27 cellular contexts compared by ENCODE assay signal in genomic region chr22:38783095-38783710, GRCh38. TPM values are rescaled to one million over a fixed set of nuclear protein-coding genes. Genes with fewer than 3 reads are reported as not detected.
A peak's percentile ranks its signal among the peaks of the same experiment; 100 is the strongest.
DNase-seq lines count a peak whose midpoint lies in the region; ATAC-seq and TF ChIP-seq lines count a peak whose summit lies in the region.
"Had no signal": no experiment of that assay in that cellular context is flagged by ENCODE, and none has a peak within 500 bp of the region (broad histone marks: within the 10 kb centered on the region; RNA-seq: fewer than 3 reads in every experiment).

No MANE protein-coding gene starts in this region.

- peaks cover 17 to 28% of the 10 kb centered on the region in 2 donors for H3K36me3 Mint-ChIP-seq in CD4-positive, alpha-beta memory T cell
- H3K36me3 Mint-ChIP-seq in CD4-positive, alpha-beta T cell (ENCODE audit: low read depth) = peaks cover 23% of the 10 kb centered on the region
- H3K36me3 Mint-ChIP-seq in activated T-cell treated with anti-CD3 and anti-CD28 coated beads, Interleukin-2, amount 50 U/mL, for 4 hours (ENCODE audit: insufficient read depth) = peaks cover 12% of the 10 kb centered on the region
- H3K36me3 Mint-ChIP-seq: activated naive CD4-positive, alpha-beta T cell treated with anti-CD3 and anti-CD28 coated beads, Interleukin-2, amount 50 U/mL, for 72 hours had no signal

- H2AFZ ChIP-seq in osteoblast (ENCODE audit: low read length) = peak overlapping the region; percentile 90
- H2AFZ ChIP-seq: GM23338, parathyroid adenoma had no signal

- H3K9me3 Mint-ChIP-seq in CD4-positive, alpha-beta memory T cell = no peaks in the 10 kb centered on the region
- no peaks in the 10 kb centered on the region for H3K9me3 Mint-ChIP-seq in CD4-positive, alpha-beta T cell
- H3K9me3 Mint-ChIP-seq in activated T-cell treated with anti-CD3 and anti-CD28 coated beads, Interleukin-2, amount 50 U/mL, for 4 hours = no peaks in the 10 kb centered on the region
- H3K9me3 Mint-ChIP-seq: activated CD8-positive, alpha-beta T cell treated with anti-CD3 and anti-CD28 coated beads for 36 hours; activated naive CD4-positive, alpha-beta T cell treated with anti-CD3 and anti-CD28 coated beads, Interleukin-2, amount 50 U/mL, for 72 hours; dendritic cell treated with granulocyte-macrophage colony-stimulating factor and Interleukin-4, amounts not matched to agents 40 ng/mL and 50 ng/mL, for 4 days; GM23338; T-cell had no signal

- no peak overlapping the region for H3K4me3 ChIP-seq in CD4-positive, alpha-beta memory T cell (ENCODE audit: low read length in 2 of 2)
- H3K4me3 ChIP-seq in SK-N-MC (no peak overlapping the region; the same call in 1 of the 2 replicates), right cardiac atrium (ENCODE audit: low read length) (no peak overlapping the region), osteoblast (ENCODE audit: insufficient read depth, low read length) (no peak overlapping the region)
- H3K4me3 ChIP-seq: body of pancreas, GM23338, stomach, upper lobe of left lung had no signal

- no peaks in the 10 kb centered on the region for H3K27me3 ChIP-seq in CD4-positive, alpha-beta memory T cell (ENCODE audit: insufficient read depth, low read length)
- no peaks in the 10 kb centered on the region for H3K27me3 ChIP-seq in right cardiac atrium (ENCODE audit: control insufficient read depth, insufficient read depth)
- H3K27me3 ChIP-seq in osteoblast (ENCODE audit: insufficient read depth, low read length) = no peaks in the 10 kb centered on the region
- H3K27me3 ChIP-seq in CD4-positive, alpha-beta T cell (ENCODE audit: control insufficient read depth, insufficient read depth, low read length) = no peaks in the 10 kb centered on the region
- H3K27me3 ChIP-seq: body of pancreas, stomach, upper lobe of left lung had no signal

- peak overlapping the region; percentile 67 for H3K4me2 ChIP-seq in osteoblast (ENCODE audit: insufficient read depth, low read length)
- H3K4me2 ChIP-seq: GM23338 had no signal

- peak overlapping the region in 5 of 7 donors; percentile 24 to 80 (median 65) for H3K27ac Mint-ChIP-seq in CD4-positive, alpha-beta memory T cell
- H3K27ac Mint-ChIP-seq in CD4-positive, alpha-beta T cell = no peak overlapping the region
- H3K27ac Mint-ChIP-seq: activated CD8-positive, alpha-beta T cell treated with anti-CD3 and anti-CD28 coated beads for 36 hours; B cell had no signal

- intact Hi-C loops in CD4-positive, alpha-beta memory T cell (cut with micrococcal nuclease) = no loop called here
- intact Hi-C loops in right cardiac atrium (cut with DNase I) = no loop called here
- intact Hi-C loops in CD4-positive, alpha-beta T cell (cut with DNase I, micrococcal nuclease) = no loop called here

- no peak for ATAC-seq in right cardiac atrium
- no peak for ATAC-seq in CD4-positive, alpha-beta T cell (ENCODE audit: poor library complexity)
- ATAC-seq in activated T-cell treated with anti-CD3 and anti-CD28 coated beads, Interleukin-2, amount 50 U/mL, for 4 hours = no peak
- ATAC-seq: body of pancreas, left lobe of liver, T-cell had no signal

- DNase-seq in CD4-positive, alpha-beta memory T cell = no peak
- DNase-seq in SK-N-MC (ENCODE audit: low read depth, low spot score) = no peak
- no peak for DNase-seq in right cardiac atrium
- DNase-seq in osteoblast (ENCODE audit: insufficient read length, low spot score, missing footprints) = no peak
- no peak for DNase-seq in CD4-positive, alpha-beta T cell
- DNase-seq in C1 segment of cervical spinal cord (lab: John Stamatoyannopoulos, UW) = no peak
- DNase-seq in foreskin melanocyte = no peak
- no peak for DNase-seq in activated T-cell treated with anti-CD3 and anti-CD28 coated beads, Interleukin-2, amount 50 U/mL, for 4 hours
- DNase-seq: activated CD8-positive, alpha-beta T cell treated with anti-CD3 and anti-CD28 coated beads for 36 hours; activated T-cell treated with anti-CD3 and anti-CD28 coated beads, Interleukin-2, amount 50 U/mL, for 1 hour; body of pancreas; KG1; NCI-H1092; NCI-H2081 treated with DMSO at 0.1 percent for 48 hours; NCI-H524; SHP77; stimulated activated CD4-positive, alpha-beta T cell treated with anti-CD3 and anti-CD28 coated beads, Interleukin-1b, Interleukin-23, amount 100 ng/mL, for 48 hours; stomach; T-cell; upper lobe of left lung had no signal

- POLR2A ChIA-PET in CD4-positive, alpha-beta memory T cell (lab: Charles Lee; ENCODE audit: partially characterized antibody) = no interaction called here
- POLR2A ChIA-PET in CD4-positive, alpha-beta T cell (lab: Charles Lee) = interaction anchor here (0.8 kb wide), 1 partner anchor 35 kb away, joined by 3 read pairs; no protein-coding TSS in a partner anchor

- peaks cover 7% of the 10 kb centered on the region for H3K4me1 ChIP-seq in CD4-positive, alpha-beta memory T cell (ENCODE audit: insufficient read depth, low read length)
- H3K4me1 ChIP-seq in right cardiac atrium (ENCODE audit: control insufficient read depth, insufficient read depth, low read length) = peaks cover 18% of the 10 kb centered on the region
- peaks cover 45% of the 10 kb centered on the region for H3K4me1 ChIP-seq in osteoblast (ENCODE audit: insufficient read depth, low read length)
- H3K4me1 ChIP-seq: parathyroid adenoma had no signal

- no peak for TF ChIP-seq CTCF in osteoblast (IDR thresholded peaks at IDR 0.05; ENCODE audit: extremely low read depth, low read depth, low read length)
- TF ChIP-seq CTCF in CD4-positive, alpha-beta T cell (IDR thresholded peaks at IDR 0.05) = no peak

- no peaks in the 10 kb centered on the region for H3K27me3 Mint-ChIP-seq in CD4-positive, alpha-beta memory T cell
- no peaks in the 10 kb centered on the region for H3K27me3 Mint-ChIP-seq in CD4-positive, alpha-beta T cell
- H3K27me3 Mint-ChIP-seq in activated T-cell treated with anti-CD3 and anti-CD28 coated beads, Interleukin-2, amount 50 U/mL, for 4 hours (ENCODE audit: low read depth) = no peaks in the 10 kb centered on the region
- H3K27me3 Mint-ChIP-seq: activated CD8-positive, alpha-beta T cell treated with anti-CD3 and anti-CD28 coated beads for 36 hours; B cell; dendritic cell treated with granulocyte-macrophage colony-stimulating factor and Interleukin-4, amounts not matched to agents 40 ng/mL and 50 ng/mL, for 4 days; T-cell had no signal

- H3K27ac ChIP-seq in CD4-positive, alpha-beta memory T cell (ENCODE audit: low read depth, low read length) = no peak overlapping the region
- H3K27ac ChIP-seq in SK-N-MC = peak overlapping the region; percentile 96
- H3K27ac ChIP-seq in right cardiac atrium (ENCODE audit: low read length) = peak overlapping the region; percentile 43
- H3K27ac ChIP-seq in osteoblast (ENCODE audit: low read depth, low read length) = peak overlapping the region; percentile 68
- no peak overlapping the region for H3K27ac ChIP-seq in CD4-positive, alpha-beta T cell (ENCODE audit: low read depth, low read length)
- H3K27ac ChIP-seq: body of pancreas, parathyroid adenoma, stomach, upper lobe of left lung, VCaP had no signal

- H3K36me3 ChIP-seq in CD4-positive, alpha-beta memory T cell (ENCODE audit: insufficient read depth, low read length) = peaks cover 8% of the 10 kb centered on the region
- H3K36me3 ChIP-seq in SK-N-MC (ENCODE audit: insufficient read depth, low read length) = peaks cover 8% of the 10 kb centered on the region
- peaks cover 15% of the 10 kb centered on the region for H3K36me3 ChIP-seq in osteoblast (ENCODE audit: insufficient read depth, low read length)

- peak overlapping the region; percentile 69 for H3K9ac ChIP-seq in SK-N-MC (ENCODE audit: insufficient read length)
- H3K9ac ChIP-seq: parathyroid adenoma had no signal

- no peaks in the 10 kb centered on the region for H3K9me3 ChIP-seq in CD4-positive, alpha-beta memory T cell (ENCODE audit: control insufficient read depth in 1 of 2, low read length in 2 of 2)
- no peaks in the 10 kb centered on the region for H3K9me3 ChIP-seq in SK-N-MC (ENCODE audit: low read depth, low read length)
- H3K9me3 ChIP-seq in right cardiac atrium (ENCODE audit: control insufficient read depth, low read length) = no peaks in the 10 kb centered on the region
- H3K9me3 ChIP-seq in osteoblast (ENCODE audit: low read depth, low read length) = no peaks in the 10 kb centered on the region
- H3K9me3 ChIP-seq in CD4-positive, alpha-beta T cell (ENCODE audit: control insufficient read depth, low read length) = no peaks in the 10 kb centered on the region
- H3K9me3 ChIP-seq: body of pancreas, stomach, upper lobe of left lung had no signal

- H3K4me3 Mint-ChIP-seq in CD4-positive, alpha-beta memory T cell = no peak overlapping the region
- H3K4me3 Mint-ChIP-seq in CD4-positive, alpha-beta T cell = no peak overlapping the region
- H3K4me3 Mint-ChIP-seq in activated T-cell treated with anti-CD3 and anti-CD28 coated beads, Interleukin-2, amount 50 U/mL, for 4 hours = no peak overlapping the region
- H3K4me3 Mint-ChIP-seq: activated CD8-positive, alpha-beta T cell treated with anti-CD3 and anti-CD28 coated beads for 36 hours; B cell; GM23338; T-cell had no signal

- H3K4me1 Mint-ChIP-seq in CD4-positive, alpha-beta memory T cell = peaks cover 0 to 21% (median 5%) of the 10 kb centered on the region in 4 donors
- H3K4me1 Mint-ChIP-seq in CD4-positive, alpha-beta T cell (ENCODE audit: low read depth) = peaks cover 12% of the 10 kb centered on the region
- H3K4me1 Mint-ChIP-seq in activated T-cell treated with anti-CD3 and anti-CD28 coated beads, Interleukin-2, amount 50 U/mL, for 4 hours (ENCODE audit: low read depth) = no peaks in the 10 kb centered on the region
- H3K4me1 Mint-ChIP-seq: B cell had no signal

- H3K79me2 ChIP-seq in osteoblast (ENCODE audit: insufficient read depth, low read length) = peaks cover 10% of the 10 kb centered on the region

- WGBS in right cardiac atrium = 53% methylated on average over 14 of the region's 14 CpGs

- CTCF ChIA-PET in CD4-positive, alpha-beta memory T cell (lab: Charles Lee; ENCODE audit: partially characterized antibody) = no interaction called here
- CTCF ChIA-PET in CD4-positive, alpha-beta T cell (lab: Charles Lee) = no interaction called here

- peaks cover 10% of the 10 kb centered on the region for H4K20me1 ChIP-seq in osteoblast (ENCODE audit: insufficient read depth, low read length)

RNA-seq across cellular contexts. Expression of gene DNAL4, which starts 10.7 kb away (rescaled TPM):
- 1 to 10 TPM; 8.6 to 9.6 TPM for total RNA-seq in CD4-positive, alpha-beta memory T cell
- polyA plus RNA-seq in CD4-positive, alpha-beta memory T cell = 10 to 100 TPM; 11.1 to 13.3 TPM
- total RNA-seq in right cardiac atrium = 10 to 100 TPM; 10.7 to 13.7 (median 12.7) TPM
- 14.7 TPM for polyA plus RNA-seq in right cardiac atrium
- 15.9 and 17.0 TPM in 2 replicates for total RNA-seq in osteoblast
- 1 to 10 TPM; 1.9 to 2.7 TPM for total RNA-seq in CD4-positive, alpha-beta T cell
- total RNA-seq in activated T-cell treated with anti-CD3 and anti-CD28 coated beads, Interleukin-2, amount 50 U/mL, for 4 hours = 1 to 10 TPM; 4.5 to 6.1 (median 5.1) TPM

RNA-seq across cellular contexts. Expression of gene SUN2, which starts 27.4 kb away (rescaled TPM):
- total RNA-seq in CD4-positive, alpha-beta memory T cell = 1,000 to 10,000 TPM in 1 of 2 experiments, 100 to 1,000 TPM in 1; 988 to 1,004 TPM
- 100 to 1,000 TPM; 323 to 643 TPM for polyA plus RNA-seq in CD4-positive, alpha-beta memory T cell
- total RNA-seq in right cardiac atrium (100 to 1,000 TPM; 103 to 123 (median 116) TPM), osteoblast (95.2 and 105 TPM in 2 replicates)
- polyA plus RNA-seq in right cardiac atrium = 61.7 TPM
- 100 to 1,000 TPM; 440 to 453 TPM for total RNA-seq in CD4-positive, alpha-beta T cell
- 10 to 100 TPM; 30.1 to 44.6 (median 44.0) TPM for total RNA-seq in activated T-cell treated with anti-CD3 and anti-CD28 coated beads, Interleukin-2, amount 50 U/mL, for 4 hours

Comparison
In these comparisons a context has a peak if more than half of its experiments do, and no peak if none do; other contexts are left out.
1. H3K27ac ChIP-seq: peak in SK-N-MC (single experiment), right cardiac atrium (single experiment) and osteoblast (single experiment); none in CD4-positive, alpha-beta memory T cell (single experiment) and CD4-positive, alpha-beta T cell (single experiment).